Comparison of ENCODE assay signal across 8 cellular contexts in the genomic region with DNA sequence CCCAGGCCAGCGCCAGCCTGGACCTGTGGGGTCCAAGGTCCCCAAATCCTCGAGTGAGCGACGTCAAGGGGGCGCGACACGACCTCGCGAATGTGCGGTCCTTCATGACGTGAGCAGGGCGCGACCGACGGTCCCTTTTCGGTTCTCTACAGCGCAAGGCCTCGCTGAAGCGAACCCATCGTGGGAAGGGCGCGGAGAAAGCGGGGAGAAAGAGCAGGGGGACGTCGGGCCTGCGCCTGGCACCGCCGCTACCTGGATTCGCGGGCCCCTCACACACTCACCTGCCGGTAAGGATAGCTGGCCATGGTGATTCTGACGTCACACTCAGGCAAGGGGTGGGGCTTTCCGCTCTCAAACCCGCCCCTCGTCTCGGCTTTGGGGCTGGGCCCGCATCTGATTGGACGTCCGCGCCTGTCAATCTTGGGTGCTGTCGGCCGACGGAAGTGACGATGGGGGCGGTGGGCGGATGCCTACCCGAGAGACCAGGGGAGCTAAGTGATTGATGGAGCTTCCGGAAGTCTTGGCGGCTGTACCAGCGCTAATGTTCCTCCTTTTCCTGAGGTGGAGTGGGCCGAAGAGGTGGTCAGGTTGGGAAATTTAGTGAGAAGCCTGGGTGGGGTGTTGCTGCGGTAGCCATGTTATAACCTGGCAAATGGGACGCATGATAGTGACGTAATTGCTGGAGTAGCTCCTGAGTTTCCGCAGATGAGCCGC. TPM values are rescaled to one million over a fixed set of nuclear protein-coding genes. Genes with fewer than 3 reads are reported as not detected.
DNase-seq lines count a peak whose midpoint lies in the region; ATAC-seq and TF ChIP-seq lines count a peak whose summit lies in the region.

A gene with protein sequence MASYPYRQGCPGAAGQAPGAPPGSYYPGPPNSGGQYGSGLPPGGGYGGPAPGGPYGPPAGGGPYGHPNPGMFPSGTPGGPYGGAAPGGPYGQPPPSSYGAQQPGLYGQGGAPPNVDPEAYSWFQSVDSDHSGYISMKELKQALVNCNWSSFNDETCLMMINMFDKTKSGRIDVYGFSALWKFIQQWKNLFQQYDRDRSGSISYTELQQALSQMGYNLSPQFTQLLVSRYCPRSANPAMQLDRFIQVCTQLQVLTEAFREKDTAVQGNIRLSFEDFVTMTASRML (minus strand): TSS at position 317 of the 714 bp plus-strand sequence. CDS start 12 bp downstream, at position 305.

- no peaks in the 10 kb centered on the region for H4K20me1 ChIP-seq in mammary epithelial cell (ENCODE audit: insufficient read depth, low read length)

- H3K4me3 ChIP-seq in ACC112 (ENCODE audit: low read depth, low read length) (peak within 1 kb of the TSS; percentile 97), WERI-Rb-1 (ENCODE audit: low read depth, low read length) (peak within 1 kb of the TSS; percentile 85), mammary epithelial cell (replicated peaks in 1 of 3; ENCODE audit: insufficient read depth in 1 of 3, low read depth in 2 of 3, low read length in 3 of 3) (peak within 1 kb of the TSS; percentile 61 to 82 (median 82)), iPS-18c (ENCODE audit: insufficient read depth, low read depth, low read length) (peak within 1 kb of the TSS; percentile 100), skeletal muscle tissue (ENCODE audit: low read length in 3 of 3) (peak within 1 kb of the TSS; percentile 77 to 99 (median 97))

- intact Hi-C loops in mammary epithelial cell (cut with micrococcal nuclease), result loop anchor here (2.0 kb wide), 1 partner anchor 70 kb away; no protein-coding TSS in a partner anchor

- H3K36me3 ChIP-seq in ACC112 (ENCODE audit: insufficient read depth, low read length) (no peaks in the 10 kb centered on the region), WERI-Rb-1 (peaks cover 3% of the 10 kb centered on the region; the same call in 1 of the 2 replicates), mammary epithelial cell (ENCODE audit: insufficient read depth, low read length) (no peaks in the 10 kb centered on the region), skeletal muscle tissue (ENCODE audit: control insufficient read depth in 3 of 3, insufficient read depth in 3 of 3, low read length in 3 of 3) (peaks cover 0 to 4% (median 3%) of the 10 kb centered on the region in 3 donors)

- no peaks in the 10 kb centered on the region for H3K9me3 ChIP-seq in WERI-Rb-1 (ENCODE audit: severe bottlenecking)
- H3K9me3 ChIP-seq in mammary epithelial cell (replicated peaks; ENCODE audit: insufficient read depth, low read length), result no peaks in the 10 kb centered on the region
- H3K9me3 ChIP-seq in iPS-18c (ENCODE audit: control insufficient read depth, insufficient read depth, low read length), result no peaks in the 10 kb centered on the region
- no peaks in the 10 kb centered on the region for H3K9me3 ChIP-seq in skeletal muscle tissue (ENCODE audit: control insufficient read depth in 3 of 3, low read length in 3 of 3)

- in situ Hi-C loops in mammary epithelial cell (cut with MboI; ENCODE audit: low sequenced_read_pairs in 2 of 2), result no loop called here

- peak within 1 kb of the TSS; percentile 70 for H2AFZ ChIP-seq in ACC112 (ENCODE audit: low read length, unreplicated experiment)
- peak within 1 kb of the TSS; percentile 89 for H2AFZ ChIP-seq in mammary epithelial cell (ENCODE audit: low read depth, low read length)

- ATAC-seq in GM18870 (IDR thresholded peaks at IDR 0.05; ENCODE audit: unreplicated experiment), result peak; percentile 86
- ATAC-seq in HG03135 (IDR thresholded peaks at IDR 0.05; ENCODE audit: unreplicated experiment), result peak; percentile 88

- H3K27ac ChIP-seq in ACC112 (ENCODE audit: low read depth, low read length) (peak within 1 kb of the TSS; percentile 96), WERI-Rb-1 (peak within 1 kb of the TSS; percentile 99), mammary epithelial cell (ENCODE audit: insufficient read depth, low read depth, low read length) (peak within 1 kb of the TSS; percentile 95), skeletal muscle tissue (ENCODE audit: low read depth, low read length) (peak within 1 kb of the TSS; percentile 99)

- H3K9ac ChIP-seq in mammary epithelial cell (ENCODE audit: insufficient read depth, low read length) (peak within 1 kb of the TSS; percentile 96), skeletal muscle tissue (ENCODE audit: low read depth in 1 of 3, low read length in 3 of 3) (peak within 1 kb of the TSS; percentile 98 to 99 (median 98))

- BruUV-seq in mammary epithelial cell (replicated peaks; lab: Mats Ljungman, UMichigan), result no TSS peak

- dilution Hi-C loops in mammary epithelial cell (cut with HindIII; ENCODE audit: low sequenced_read_pairs), result no loop called here

- H3K4me2 ChIP-seq in mammary epithelial cell (ENCODE audit: insufficient read depth, low read depth, low read length), result peak within 1 kb of the TSS; percentile 91

- no peak for TF ChIP-seq CTCF in WERI-Rb-1 (IDR thresholded peaks at IDR 0.05; ENCODE audit: low read depth, low read length)
- TF ChIP-seq CTCF in mammary epithelial cell (conservative IDR thresholded peaks at IDR 0.05 in 1 of 2, IDR thresholded peaks at IDR 0.05 in 1 of 2; ENCODE audit: extremely low read depth in 1 of 2, insufficient read depth in 1 of 2, low read depth in 1 of 2, low read length in 2 of 2), result no peak

- H3K4me1 ChIP-seq in ACC112 (ENCODE audit: control insufficient read depth, insufficient read depth, low read length, unreplicated experiment) (peaks cover 18% of the 10 kb centered on the region), mammary epithelial cell (ENCODE audit: insufficient read depth, low read length) (peaks cover 42% of the 10 kb centered on the region), skeletal muscle tissue (ENCODE audit: control insufficient read depth in 3 of 3, insufficient read depth in 3 of 3, low read length in 3 of 3) (peaks cover 42 to 48% (median 43%) of the 10 kb centered on the region in 3 donors)

- H3K27me3 ChIP-seq in ACC112 (ENCODE audit: insufficient read depth, low read length), result no peaks in the 10 kb centered on the region
- no peaks in the 10 kb centered on the region for H3K27me3 ChIP-seq in WERI-Rb-1 (ENCODE audit: insufficient read depth, low read depth, severe bottlenecking)
- H3K27me3 ChIP-seq in mammary epithelial cell (ENCODE audit: insufficient read depth, low read length), result no peaks in the 10 kb centered on the region
- no peaks in the 10 kb centered on the region for H3K27me3 ChIP-seq in skeletal muscle tissue (ENCODE audit: control insufficient read depth in 3 of 3, insufficient read depth in 3 of 3, low read length in 3 of 3)

- H3K79me2 ChIP-seq in ACC112 (ENCODE audit: control insufficient read depth, insufficient read depth, low read length, unreplicated experiment) (peaks cover 28% of the 10 kb centered on the region), mammary epithelial cell (ENCODE audit: insufficient read depth, low read length) (peaks cover 47% of the 10 kb centered on the region)

- DNase-seq in NCI-H2227 (lab: John Stamatoyannopoulos, UW; ENCODE audit: unreplicated experiment) (peak; percentile 99), WERI-Rb-1 (peak; percentile 98), mammary epithelial cell (peak; percentile 98)

- CTCF ChIA-PET in mammary epithelial cell (lab: Charles Lee; ENCODE audit: low non-redundant PET), result interaction anchor here (0.6 to 0.7 kb wide), 3 partner anchors 84 to 571 kb away, joined by 4 to 8 read pairs (median 4); no protein-coding TSS in a partner anchor

- WGBS in mammary epithelial cell (ENCODE audit: low coverage, missing lambda C conversion rate), result under 1% methylated on average over 26 of the region's 56 CpGs

RNA-seq across cellular contexts. Expression of the gene that starts here (rescaled TPM):
- total RNA-seq in mammary epithelial cell (10 to 100 TPM; 58.6 to 78.0 TPM), skeletal muscle tissue (44.9 TPM)
- 106 TPM for polyA plus RNA-seq in mammary epithelial cell
- 81.6 TPM for polyA minus RNA-seq in mammary epithelial cell

Comparison
In these comparisons a context has a peak if more than half of its experiments do, and no peak if none do; other contexts are left out.
1. Peak in every context shown above with its lines: DNase-seq, ATAC-seq, H3K4me3 ChIP-seq and H3K27ac ChIP-seq.